Comparison of ENCODE assay signal across 26 cellular contexts in the genomic region with DNA sequence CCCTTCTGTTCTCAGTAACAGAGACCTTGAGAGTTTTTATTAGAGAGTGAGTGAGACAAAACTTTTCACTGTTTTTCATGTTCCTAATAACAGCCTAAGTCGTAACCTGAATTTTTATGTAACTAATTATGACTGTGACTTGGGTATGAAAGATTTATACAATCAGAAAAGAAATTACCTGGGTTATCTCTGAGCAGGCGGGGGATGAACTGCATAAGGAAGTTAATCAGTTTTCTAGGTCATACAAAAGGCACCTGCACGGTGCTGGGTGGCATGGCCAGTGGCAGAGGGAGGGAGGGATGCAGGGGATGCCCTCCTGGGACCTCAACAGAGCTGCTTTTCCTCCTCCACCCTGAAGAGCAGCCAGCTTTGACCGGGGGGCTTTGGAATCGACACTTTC.
"Had no signal": no experiment of that assay in that cellular context is flagged by ENCODE, and none has a peak within 500 bp of the region (broad histone marks: within the 10 kb centered on the region; RNA-seq: fewer than 3 reads in every experiment).

No MANE protein-coding gene starts in this region.

- H3K9me3 ChIP-seq: neutrophil, pancreas, prostate gland, right lobe of liver, sigmoid colon, stomach, thoracic aorta, thyroid gland, tibial nerve, upper lobe of left lung, vagina had no signal

- H3K9me3 Mint-ChIP-seq: naive thymus-derived CD8-positive, alpha-beta T cell; natural killer cell treated with Interleukin-12 subunit alpha and Interleukin-12 subunit beta and Interleukin-15 and Interleukin-18, amount 100 ng/mL, for 72 hours; nephron progenitor cell; neural crest cell; stimulated activated effector memory CD8-positive, alpha-beta T cell treated with anti-CD3 and anti-CD28 coated beads, Interleukin-12 subunit alpha, Interleukin-12 subunit beta, amount 100 ng/mL, for 72 hours; stimulated activated naive B cell treated with anti-CD40 and anti-IgM and Interleukin-4, amounts not matched to agents 10 μg/mL and 1 μg/mL and 100 μg/mL, for 72 hours; stimulated activated naive CD8-positive, alpha-beta T cell treated with anti-CD3 and anti-CD28 coated beads, Interleukin-15, Interleukin-2, amounts not matched to agents 100 ng/mL and 50 ng/mL, for 24 hours had no signal

- H3K4me3 Mint-ChIP-seq: naive thymus-derived CD8-positive, alpha-beta T cell; natural killer cell treated with Interleukin-12 subunit alpha and Interleukin-12 subunit beta and Interleukin-15 and Interleukin-18, amount 100 ng/mL, for 72 hours; nephron progenitor cell; neural crest cell; stimulated activated effector memory CD8-positive, alpha-beta T cell treated with anti-CD3 and anti-CD28 coated beads, Interleukin-12 subunit alpha, Interleukin-12 subunit beta, amount 100 ng/mL, for 72 hours; stimulated activated naive B cell treated with anti-CD40 and anti-IgM and Interleukin-4, amounts not matched to agents 10 μg/mL and 1 μg/mL and 100 μg/mL, for 72 hours; stimulated activated naive CD8-positive, alpha-beta T cell treated with anti-CD3 and anti-CD28 coated beads, Interleukin-15, Interleukin-2, amounts not matched to agents 100 ng/mL and 50 ng/mL, for 24 hours had no signal

- ATAC-seq: naive thymus-derived CD8-positive, alpha-beta T cell; natural killer cell treated with Interleukin-12 subunit alpha and Interleukin-12 subunit beta and Interleukin-15 and Interleukin-18, amount 100 ng/mL, for 72 hours; pancreas; right cardiac atrium; right lobe of liver; stimulated activated effector memory CD8-positive, alpha-beta T cell treated with anti-CD3 and anti-CD28 coated beads, Interleukin-12 subunit alpha, Interleukin-12 subunit beta, amount 100 ng/mL, for 72 hours; stimulated activated naive B cell treated with anti-CD40 and anti-IgM and Interleukin-4, amounts not matched to agents 10 μg/mL and 1 μg/mL and 100 μg/mL, for 72 hours had no signal

- H3K4me1 ChIP-seq: pancreas, prostate gland, sigmoid colon, stomach, thyroid gland, vagina had no signal

- H3K27ac Mint-ChIP-seq: natural killer cell treated with Interleukin-12 subunit alpha and Interleukin-12 subunit beta and Interleukin-15 and Interleukin-18, amount 100 ng/mL, for 72 hours; nephron progenitor cell; stimulated activated effector memory CD8-positive, alpha-beta T cell treated with anti-CD3 and anti-CD28 coated beads, Interleukin-12 subunit alpha, Interleukin-12 subunit beta, amount 100 ng/mL, for 72 hours; stimulated activated naive B cell treated with anti-CD40 and anti-IgM and Interleukin-4, amounts not matched to agents 10 μg/mL and 1 μg/mL and 100 μg/mL, for 72 hours; stimulated activated naive CD8-positive, alpha-beta T cell treated with anti-CD3 and anti-CD28 coated beads, Interleukin-15, Interleukin-2, amounts not matched to agents 100 ng/mL and 50 ng/mL, for 24 hours had no signal

- H3K4me1 Mint-ChIP-seq: stimulated activated effector memory CD8-positive, alpha-beta T cell treated with anti-CD3 and anti-CD28 coated beads, Interleukin-12 subunit alpha, Interleukin-12 subunit beta, amount 100 ng/mL, for 72 hours had no signal

- H3K27me3 Mint-ChIP-seq: stimulated activated naive CD8-positive, alpha-beta T cell treated with anti-CD3 and anti-CD28 coated beads, Interleukin-15, Interleukin-2, amounts not matched to agents 100 ng/mL and 50 ng/mL, for 24 hours had no signal

- H3K36me3 ChIP-seq: neutrophil, pancreas, prostate gland, right lobe of liver, sigmoid colon, stomach, thoracic aorta, thyroid gland, tibial nerve, upper lobe of left lung, vagina had no signal

- H3K4me3 ChIP-seq: pancreas, prostate gland, right lobe of liver, sigmoid colon, stomach, thoracic aorta, thyroid gland, tibial nerve, upper lobe of left lung, vagina had no signal

- DNase-seq: naive thymus-derived CD8-positive, alpha-beta T cell; nephron progenitor cell; pancreas; right cardiac atrium; right lobe of liver; sigmoid colon; small intestine; stimulated activated CD4-positive, alpha-beta T cell treated with anti-CD3 and anti-CD28 coated beads, Interleukin-15, amount 100 ng/mL, for 24 hours; stimulated activated CD4-positive, alpha-beta T cell treated with anti-CD3 and anti-CD28 coated beads, Interleukin-2, amount 100 ng/mL, for 24 hours; stimulated activated CD4-positive, alpha-beta T cell treated with anti-CD3 and anti-CD28 coated beads, Interleukin-2, amount 100 ng/mL, for 48 hours; stimulated activated CD4-positive, alpha-beta T cell treated with anti-CD3 and anti-CD28 coated beads, Interleukin-4, amount 100 ng/mL, for 24 hours; stimulated activated naive B cell treated with anti-CD40 and anti-IgM and Interleukin-4, amounts not matched to agents 10 μg/mL and 1 μg/mL and 100 μg/mL, for 72 hours; stimulated activated naive CD4-positive, alpha-beta T cell treated with Interleukin-2 at 50 U/mL for 16 hours; stomach; thyroid gland; trophoblast cell; upper lobe of left lung had no signal

- H3K36me3 Mint-ChIP-seq: naive thymus-derived CD8-positive, alpha-beta T cell; natural killer cell treated with Interleukin-12 subunit alpha and Interleukin-12 subunit beta and Interleukin-15 and Interleukin-18, amount 100 ng/mL, for 72 hours; stimulated activated effector memory CD8-positive, alpha-beta T cell treated with anti-CD3 and anti-CD28 coated beads, Interleukin-12 subunit alpha, Interleukin-12 subunit beta, amount 100 ng/mL, for 72 hours; stimulated activated naive B cell treated with anti-CD40 and anti-IgM and Interleukin-4, amounts not matched to agents 10 μg/mL and 1 μg/mL and 100 μg/mL, for 72 hours had no signal

- H3K27ac ChIP-seq: neutrophil, pancreas, prostate gland, right lobe of liver, sigmoid colon, stomach, thoracic aorta, thyroid gland, tibial nerve, upper lobe of left lung, vagina had no signal

- H3K27me3 ChIP-seq: neutrophil, pancreas, right lobe of liver, sigmoid colon, thyroid gland, tibial nerve, upper lobe of left lung, vagina had no signal
